Comparison of ENCODE assay signal across 16 cellular contexts in the genomic region with DNA sequence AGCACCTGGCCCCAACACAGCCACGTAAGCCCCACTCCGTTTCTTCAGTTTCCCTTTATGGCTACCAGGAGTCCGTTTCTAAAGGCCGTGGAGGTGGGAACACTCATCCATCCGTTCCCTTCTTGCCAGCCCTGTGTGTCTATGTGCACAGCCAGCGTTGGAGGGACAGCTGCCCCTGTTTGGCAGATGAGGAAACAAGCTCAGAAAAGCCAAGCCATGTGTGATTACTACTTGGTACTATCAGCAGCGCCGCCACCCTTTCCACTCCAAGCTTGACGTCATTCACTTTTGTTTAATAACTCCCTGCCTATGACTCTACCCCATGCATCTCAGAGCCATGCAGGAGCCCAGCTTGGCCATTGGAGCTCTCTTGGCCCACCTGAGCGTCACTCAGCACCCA. TPM values are rescaled to one million over a fixed set of nuclear protein-coding genes. Genes with fewer than 3 reads are reported as not detected.
DNase-seq lines count a peak whose midpoint lies in the region; ATAC-seq, FAIRE-seq and TF ChIP-seq lines count a peak whose summit lies in the region.
"Had no signal": no experiment of that assay in that cellular context is flagged by ENCODE, and none has a peak within 500 bp of the region (broad histone marks: within the 10 kb centered on the region; RNA-seq: fewer than 3 reads in every experiment).

No MANE protein-coding gene starts in this region.

- no peaks in the 10 kb centered on the region for H3K9me2 ChIP-seq in GM23338 (ENCODE audit: insufficient read depth)

- H3K27ac ChIP-seq in BLaER1 (no peak overlapping the region; the same call in 1 of the 2 replicates), GM23338 (ENCODE audit: low read depth) (no peak overlapping the region)

- H3K36me3 ChIP-seq in BLaER1 (peaks cover 49% of the 10 kb centered on the region), GM23338 (ENCODE audit: insufficient read depth) (peaks cover 17% of the 10 kb centered on the region)
- H3K36me3 ChIP-seq: upper lobe of left lung had no signal

- DNase-seq in GM23338 (ENCODE audit: low spot score) (no peak), myocyte (ENCODE audit: low read depth) (peak; percentile 34), GM03348 (ENCODE audit: low spot score) (no peak), urothelium cell line (ENCODE audit: low spot score) (no peak), KBM-7 (no peak)
- DNase-seq: activated CD4-positive, alpha-beta T cell treated with anti-CD3 and anti-CD28 coated beads, Interleukin-2, amount 50 U/mL, for 1 hour; activated gamma-delta T cell treated with Interleukin-2 at 50 U/mL for 16 hours; BE2C; effector memory CD8-positive, alpha-beta T cell; GOT3; RPMI8226; stimulated activated CD4-positive, alpha-beta T cell treated with anti-CD3 and anti-CD28 coated beads, Interleukin-4, amount 100 ng/mL, for 24 hours; upper lobe of left lung had no signal

- H3K9me3 ChIP-seq in BLaER1, result no peaks in the 10 kb centered on the region
- H3K9me3 ChIP-seq: BE2C, upper lobe of left lung had no signal

- peaks cover 67% of the 10 kb centered on the region for H3K79me2 ChIP-seq in GM23338 (replicated peaks; ENCODE audit: insufficient read depth)

- no peaks in the 10 kb centered on the region; the same call in 2 of the 3 replicates for H3K9me3 Mint-ChIP-seq in GM23338
- H3K9me3 Mint-ChIP-seq in activated T-helper 17 cell treated with anti-CD3 and anti-CD28 coated beads, Interleukin-2, amount 50 U/mL, for 72 hours, result no peaks in the 10 kb centered on the region
- H3K9me3 Mint-ChIP-seq: effector memory CD8-positive, alpha-beta T cell had no signal

- H3K4me3 ChIP-seq in BLaER1 (no peak overlapping the region), GM23338 (no peak overlapping the region)
- H3K4me3 ChIP-seq: lung, upper lobe of left lung had no signal

- H3K4me3 Mint-ChIP-seq in GM23338, result peak overlapping the region; percentile 94
- H3K4me3 Mint-ChIP-seq in activated T-helper 17 cell treated with anti-CD3 and anti-CD28 coated beads, Interleukin-2, amount 50 U/mL, for 72 hours, result peak overlapping the region; percentile 92

- FAIRE-seq in urothelium cell line (lab: Jason Lieb, UNC), result no peak

- no peaks in the 10 kb centered on the region for H3K27me3 ChIP-seq in BLaER1
- H3K27me3 ChIP-seq in GM23338 (ENCODE audit: insufficient read depth), result no peaks in the 10 kb centered on the region
- H3K27me3 ChIP-seq: BE2C, upper lobe of left lung had no signal

- H3K27me3 Mint-ChIP-seq in GM23338 (ENCODE audit: insufficient read depth, low read depth, poor library complexity), result peaks cover 25% of the 10 kb centered on the region
- H3K27me3 Mint-ChIP-seq in activated T-helper 17 cell treated with anti-CD3 and anti-CD28 coated beads, Interleukin-2, amount 50 U/mL, for 72 hours, result no peaks in the 10 kb centered on the region
- H3K27me3 Mint-ChIP-seq: effector memory CD8-positive, alpha-beta T cell had no signal

- peaks cover 72% of the 10 kb centered on the region for H3K4me1 ChIP-seq in BLaER1
- peaks cover 11% of the 10 kb centered on the region for H3K4me1 ChIP-seq in GM23338 (ENCODE audit: insufficient read depth)
- H3K4me1 ChIP-seq: BE2C had no signal

- 0 out of 2 replicates have a peak overlapping the region, but pooled peaks have one; percentile 13 for H3K9ac ChIP-seq in BLaER1

- H4K20me1 ChIP-seq in BLaER1 (peaks cover 67% of the 10 kb centered on the region), GM23338 (replicated peaks; ENCODE audit: insufficient read depth) (peaks cover 27% of the 10 kb centered on the region)

- H3K4me2 ChIP-seq in BLaER1 (peak overlapping the region; percentile 97; the same call in 1 of the 2 replicates), GM23338 (no peak overlapping the region)

- ATAC-seq in GM23338, result no peak
- ATAC-seq in activated T-helper 17 cell treated with anti-CD3 and anti-CD28 coated beads, Interleukin-2, amount 50 U/mL, for 72 hours (replicated peaks), result no peak
- ATAC-seq: effector memory CD8-positive, alpha-beta T cell had no signal

- H2AFZ ChIP-seq in GM23338, result no peak overlapping the region

- peaks cover 58% of the 10 kb centered on the region for H3K4me1 Mint-ChIP-seq in GM23338
- peaks cover 22% of the 10 kb centered on the region for H3K4me1 Mint-ChIP-seq in activated T-helper 17 cell treated with anti-CD3 and anti-CD28 coated beads, Interleukin-2, amount 50 U/mL, for 72 hours

- no peak for TF ChIP-seq CTCF in GM23338 (conservative IDR thresholded peaks at IDR 0.05; ENCODE audit: low read depth in 2 of 2)

- 0 out of 2 replicates have a peak, but pooled peaks cover 2% of the 10 kb centered on the region for H3F3A ChIP-seq in GM23338 (replicated peaks; ENCODE audit: low read depth)

- peak overlapping the region; percentile 78 for H3K27ac Mint-ChIP-seq in GM23338
- H3K27ac Mint-ChIP-seq in activated T-helper 17 cell treated with anti-CD3 and anti-CD28 coated beads, Interleukin-2, amount 50 U/mL, for 72 hours, result peak overlapping the region; percentile 96
- H3K27ac Mint-ChIP-seq: effector memory CD8-positive, alpha-beta T cell had no signal

- in situ Hi-C loops in KBM-7 (cut with MboI; ENCODE audit: low pct_unique_long_range_greater_than_20kb, low sequenced_read_pairs), result no loop called here

- H3K36me3 Mint-ChIP-seq in GM23338 (ENCODE audit: low read depth), result peaks cover 75% of the 10 kb centered on the region
- H3K36me3 Mint-ChIP-seq in activated T-helper 17 cell treated with anti-CD3 and anti-CD28 coated beads, Interleukin-2, amount 50 U/mL, for 72 hours (ENCODE audit: low read depth), result peaks cover 78% of the 10 kb centered on the region

TF ChIP-seq in GM23338, 12 proteins besides CTCF, POLR2A, EP300 and RAD21 (continues in another document):
- no peak for TF ChIP-seq ZNF114 (CRISPR knock-in tag; IDR thresholded peaks at IDR 0.05)
- TF ChIP-seq, protein P1, sequence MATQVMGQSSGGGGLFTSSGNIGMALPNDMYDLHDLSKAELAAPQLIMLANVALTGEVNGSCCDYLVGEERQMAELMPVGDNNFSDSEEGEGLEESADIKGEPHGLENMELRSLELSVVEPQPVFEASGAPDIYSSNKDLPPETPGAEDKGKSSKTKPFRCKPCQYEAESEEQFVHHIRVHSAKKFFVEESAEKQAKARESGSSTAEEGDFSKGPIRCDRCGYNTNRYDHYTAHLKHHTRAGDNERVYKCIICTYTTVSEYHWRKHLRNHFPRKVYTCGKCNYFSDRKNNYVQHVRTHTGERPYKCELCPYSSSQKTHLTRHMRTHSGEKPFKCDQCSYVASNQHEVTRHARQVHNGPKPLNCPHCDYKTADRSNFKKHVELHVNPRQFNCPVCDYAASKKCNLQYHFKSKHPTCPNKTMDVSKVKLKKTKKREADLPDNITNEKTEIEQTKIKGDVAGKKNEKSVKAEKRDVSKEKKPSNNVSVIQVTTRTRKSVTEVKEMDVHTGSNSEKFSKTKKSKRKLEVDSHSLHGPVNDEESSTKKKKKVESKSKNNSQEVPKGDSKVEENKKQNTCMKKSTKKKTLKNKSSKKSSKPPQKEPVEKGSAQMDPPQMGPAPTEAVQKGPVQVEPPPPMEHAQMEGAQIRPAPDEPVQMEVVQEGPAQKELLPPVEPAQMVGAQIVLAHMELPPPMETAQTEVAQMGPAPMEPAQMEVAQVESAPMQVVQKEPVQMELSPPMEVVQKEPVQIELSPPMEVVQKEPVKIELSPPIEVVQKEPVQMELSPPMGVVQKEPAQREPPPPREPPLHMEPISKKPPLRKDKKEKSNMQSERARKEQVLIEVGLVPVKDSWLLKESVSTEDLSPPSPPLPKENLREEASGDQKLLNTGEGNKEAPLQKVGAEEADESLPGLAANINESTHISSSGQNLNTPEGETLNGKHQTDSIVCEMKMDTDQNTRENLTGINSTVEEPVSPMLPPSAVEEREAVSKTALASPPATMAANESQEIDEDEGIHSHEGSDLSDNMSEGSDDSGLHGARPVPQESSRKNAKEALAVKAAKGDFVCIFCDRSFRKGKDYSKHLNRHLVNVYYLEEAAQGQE (IDR thresholded peaks at IDR 0.05; ENCODE audit: unreplicated experiment), result no peak

RNA-seq across cellular contexts. Expression of gene LRP8, which starts 3.5 kb away (rescaled TPM):
- 71.1 and 72.4 TPM in 2 replicates for total RNA-seq in GM23338 (2014; rRNA removed; shearing (Covaris generic))
- 27.8 and 28.3 TPM in 2 replicates for polyA plus RNA-seq in GM23338 (2016; fragmentation: Nextera tagmentation; extraction: Ambion mirVana)
- total RNA-seq in activated T-helper 17 cell treated with anti-CD3 and anti-CD28 coated beads, Interleukin-2, amount 50 U/mL, for 72 hours, result 10 to 100 TPM; 36.0 to 68.1 TPM
- total RNA-seq in myocyte, result 11.4 and 38.0 TPM in 2 replicates
- 11.1 TPM for polyA plus RNA-seq in myocyte (2012)
